1 cellular context compared by ENCODE assay signal in the genomic region with DNA sequence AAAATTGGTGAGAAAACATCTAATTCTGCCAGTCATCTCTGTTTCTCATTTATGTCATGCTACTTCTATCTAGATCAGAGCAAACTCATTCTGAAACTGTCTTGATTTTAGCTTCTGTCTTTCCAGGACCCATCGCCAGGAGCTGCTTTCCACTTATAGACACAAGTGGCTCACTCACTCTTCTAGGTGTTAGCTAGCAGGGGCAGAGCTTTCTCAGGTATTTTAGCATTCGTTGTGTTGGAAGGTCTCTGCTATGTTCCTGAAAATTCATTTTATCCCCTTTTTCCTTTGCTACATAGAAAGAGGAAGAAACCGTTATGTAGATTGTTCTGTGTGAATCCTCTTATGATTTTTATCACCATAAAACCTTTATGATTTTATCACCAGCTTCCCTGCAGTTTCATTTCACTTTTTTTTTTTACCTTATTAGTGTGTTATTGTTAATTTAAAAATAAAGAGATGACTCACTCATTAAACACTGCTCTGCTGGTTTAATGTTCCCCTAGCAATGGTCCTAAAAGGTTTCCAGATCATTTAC.
A peak's percentile ranks its signal among the peaks of the same experiment; 100 is the strongest.
TF ChIP-seq lines count a peak whose summit lies in the region.

No MANE protein-coding gene starts in this region.

TF ChIP-seq in GM12878, 131 proteins besides CTCF, POLR2A, EP300 and RAD21 (continued from another document and continues in another):
- peak; percentile 97 for TF ChIP-seq DPF2 (IDR thresholded peaks at IDR 0.05)
- no peak for TF ChIP-seq SIN3A (IDR thresholded peaks at IDR 0.05; ENCODE audit: low read depth, low read length)
- no peak for TF ChIP-seq NR2C2 (IDR thresholded peaks at IDR 0.05; ENCODE audit: borderline replicate concordance, control insufficient read depth, insufficient read length, low read depth)
- TF ChIP-seq MEF2A (IDR thresholded peaks at IDR 0.05; ENCODE audit: insufficient read depth, low read depth, low read length), result no peak
- no peak for TF ChIP-seq LARP7 (IDR thresholded peaks at IDR 0.05)
- no peak for TF ChIP-seq FOS (IDR thresholded peaks at IDR 0.05; ENCODE audit: borderline replicate concordance, extremely low read depth, insufficient read length)
- no peak for TF ChIP-seq SREBF2 (IDR thresholded peaks at IDR 0.05; ENCODE audit: low read length)
- TF ChIP-seq, protein P1, sequence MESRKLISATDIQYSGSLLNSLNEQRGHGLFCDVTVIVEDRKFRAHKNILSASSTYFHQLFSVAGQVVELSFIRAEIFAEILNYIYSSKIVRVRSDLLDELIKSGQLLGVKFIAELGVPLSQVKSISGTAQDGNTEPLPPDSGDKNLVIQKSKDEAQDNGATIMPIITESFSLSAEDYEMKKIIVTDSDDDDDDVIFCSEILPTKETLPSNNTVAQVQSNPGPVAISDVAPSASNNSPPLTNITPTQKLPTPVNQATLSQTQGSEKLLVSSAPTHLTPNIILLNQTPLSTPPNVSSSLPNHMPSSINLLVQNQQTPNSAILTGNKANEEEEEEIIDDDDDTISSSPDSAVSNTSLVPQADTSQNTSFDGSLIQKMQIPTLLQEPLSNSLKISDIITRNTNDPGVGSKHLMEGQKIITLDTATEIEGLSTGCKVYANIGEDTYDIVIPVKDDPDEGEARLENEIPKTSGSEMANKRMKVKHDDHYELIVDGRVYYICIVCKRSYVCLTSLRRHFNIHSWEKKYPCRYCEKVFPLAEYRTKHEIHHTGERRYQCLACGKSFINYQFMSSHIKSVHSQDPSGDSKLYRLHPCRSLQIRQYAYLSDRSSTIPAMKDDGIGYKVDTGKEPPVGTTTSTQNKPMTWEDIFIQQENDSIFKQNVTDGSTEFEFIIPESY (IDR thresholded peaks at IDR 0.05), result no peak
- TF ChIP-seq SRF (IDR thresholded peaks at IDR 0.05; ENCODE audit: low read depth in 2 of 2, low read length in 2 of 2), result no peak
- TF ChIP-seq, protein P2, sequence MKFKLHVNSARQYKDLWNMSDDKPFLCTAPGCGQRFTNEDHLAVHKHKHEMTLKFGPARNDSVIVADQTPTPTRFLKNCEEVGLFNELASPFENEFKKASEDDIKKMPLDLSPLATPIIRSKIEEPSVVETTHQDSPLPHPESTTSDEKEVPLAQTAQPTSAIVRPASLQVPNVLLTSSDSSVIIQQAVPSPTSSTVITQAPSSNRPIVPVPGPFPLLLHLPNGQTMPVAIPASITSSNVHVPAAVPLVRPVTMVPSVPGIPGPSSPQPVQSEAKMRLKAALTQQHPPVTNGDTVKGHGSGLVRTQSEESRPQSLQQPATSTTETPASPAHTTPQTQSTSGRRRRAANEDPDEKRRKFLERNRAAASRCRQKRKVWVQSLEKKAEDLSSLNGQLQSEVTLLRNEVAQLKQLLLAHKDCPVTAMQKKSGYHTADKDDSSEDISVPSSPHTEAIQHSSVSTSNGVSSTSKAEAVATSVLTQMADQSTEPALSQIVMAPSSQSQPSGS (IDR thresholded peaks at IDR 0.05; ENCODE audit: low read length), result peak; percentile 71
- no peak for TF ChIP-seq CHD1 (IDR thresholded peaks at IDR 0.05; ENCODE audit: low read depth, low read length)
- TF ChIP-seq STAT3 (IDR thresholded peaks at IDR 0.05; ENCODE audit: low read depth, low read length), result no peak
- no peak for TF ChIP-seq BRCA1 (IDR thresholded peaks at IDR 0.05; ENCODE audit: low read depth, low read length)
- TF ChIP-seq, protein P3, sequence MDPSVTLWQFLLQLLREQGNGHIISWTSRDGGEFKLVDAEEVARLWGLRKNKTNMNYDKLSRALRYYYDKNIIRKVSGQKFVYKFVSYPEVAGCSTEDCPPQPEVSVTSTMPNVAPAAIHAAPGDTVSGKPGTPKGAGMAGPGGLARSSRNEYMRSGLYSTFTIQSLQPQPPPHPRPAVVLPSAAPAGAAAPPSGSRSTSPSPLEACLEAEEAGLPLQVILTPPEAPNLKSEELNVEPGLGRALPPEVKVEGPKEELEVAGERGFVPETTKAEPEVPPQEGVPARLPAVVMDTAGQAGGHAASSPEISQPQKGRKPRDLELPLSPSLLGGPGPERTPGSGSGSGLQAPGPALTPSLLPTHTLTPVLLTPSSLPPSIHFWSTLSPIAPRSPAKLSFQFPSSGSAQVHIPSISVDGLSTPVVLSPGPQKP (IDR thresholded peaks at IDR 0.05; ENCODE audit: low read depth, low read length), result no peak
- TF ChIP-seq, protein P4, sequence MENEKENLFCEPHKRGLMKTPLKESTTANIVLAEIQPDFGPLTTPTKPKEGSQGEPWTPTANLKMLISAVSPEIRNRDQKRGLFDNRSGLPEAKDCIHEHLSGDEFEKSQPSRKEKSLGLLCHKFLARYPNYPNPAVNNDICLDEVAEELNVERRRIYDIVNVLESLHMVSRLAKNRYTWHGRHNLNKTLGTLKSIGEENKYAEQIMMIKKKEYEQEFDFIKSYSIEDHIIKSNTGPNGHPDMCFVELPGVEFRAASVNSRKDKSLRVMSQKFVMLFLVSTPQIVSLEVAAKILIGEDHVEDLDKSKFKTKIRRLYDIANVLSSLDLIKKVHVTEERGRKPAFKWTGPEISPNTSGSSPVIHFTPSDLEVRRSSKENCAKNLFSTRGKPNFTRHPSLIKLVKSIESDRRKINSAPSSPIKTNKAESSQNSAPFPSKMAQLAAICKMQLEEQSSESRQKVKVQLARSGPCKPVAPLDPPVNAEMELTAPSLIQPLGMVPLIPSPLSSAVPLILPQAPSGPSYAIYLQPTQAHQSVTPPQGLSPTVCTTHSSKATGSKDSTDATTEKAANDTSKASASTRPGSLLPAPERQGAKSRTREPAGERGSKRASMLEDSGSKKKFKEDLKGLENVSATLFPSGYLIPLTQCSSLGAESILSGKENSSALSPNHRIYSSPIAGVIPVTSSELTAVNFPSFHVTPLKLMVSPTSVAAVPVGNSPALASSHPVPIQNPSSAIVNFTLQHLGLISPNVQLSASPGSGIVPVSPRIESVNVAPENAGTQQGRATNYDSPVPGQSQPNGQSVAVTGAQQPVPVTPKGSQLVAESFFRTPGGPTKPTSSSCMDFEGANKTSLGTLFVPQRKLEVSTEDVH (IDR thresholded peaks at IDR 0.05; ENCODE audit: low read depth, partially characterized antibody), result no peak
- TF ChIP-seq CBX3 (IDR thresholded peaks at IDR 0.05; ENCODE audit: borderline replicate concordance, low read depth), result no peak
- no peak for TF ChIP-seq NFYA (IDR thresholded peaks at IDR 0.05; ENCODE audit: borderline replicate concordance, low read depth, low read length)
- TF ChIP-seq, protein P5, sequence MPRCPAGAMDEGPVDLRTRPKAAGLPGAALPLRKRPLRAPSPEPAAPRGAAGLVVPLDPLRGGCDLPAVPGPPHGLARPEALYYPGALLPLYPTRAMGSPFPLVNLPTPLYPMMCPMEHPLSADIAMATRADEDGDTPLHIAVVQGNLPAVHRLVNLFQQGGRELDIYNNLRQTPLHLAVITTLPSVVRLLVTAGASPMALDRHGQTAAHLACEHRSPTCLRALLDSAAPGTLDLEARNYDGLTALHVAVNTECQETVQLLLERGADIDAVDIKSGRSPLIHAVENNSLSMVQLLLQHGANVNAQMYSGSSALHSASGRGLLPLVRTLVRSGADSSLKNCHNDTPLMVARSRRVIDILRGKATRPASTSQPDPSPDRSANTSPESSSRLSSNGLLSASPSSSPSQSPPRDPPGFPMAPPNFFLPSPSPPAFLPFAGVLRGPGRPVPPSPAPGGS (IDR thresholded peaks at IDR 0.05; ENCODE audit: borderline replicate concordance, insufficient read depth, low read depth, low read length, poor library complexity, severe bottlenecking), result no peak
- TF ChIP-seq BHLHE40 (IDR thresholded peaks at IDR 0.05; ENCODE audit: borderline replicate concordance in 1 of 2, low read depth in 2 of 2, low read length in 1 of 2), result 0 out of 4 replicates have a peak, but pooled peaks of 1 of the 2 experiments have one; percentile 4
- no peak for TF ChIP-seq RBBP5 (conservative IDR thresholded peaks at IDR 0.05)
- TF ChIP-seq SUZ12 (IDR thresholded peaks at IDR 0.05; ENCODE audit: unreplicated experiment), result no peak
- TF ChIP-seq WRNIP1 (IDR thresholded peaks at IDR 0.05; ENCODE audit: borderline replicate concordance, low read depth, low read length), result no peak
- no peak for TF ChIP-seq ZSCAN29 (IDR thresholded peaks at IDR 0.05)
- TF ChIP-seq, protein P6, sequence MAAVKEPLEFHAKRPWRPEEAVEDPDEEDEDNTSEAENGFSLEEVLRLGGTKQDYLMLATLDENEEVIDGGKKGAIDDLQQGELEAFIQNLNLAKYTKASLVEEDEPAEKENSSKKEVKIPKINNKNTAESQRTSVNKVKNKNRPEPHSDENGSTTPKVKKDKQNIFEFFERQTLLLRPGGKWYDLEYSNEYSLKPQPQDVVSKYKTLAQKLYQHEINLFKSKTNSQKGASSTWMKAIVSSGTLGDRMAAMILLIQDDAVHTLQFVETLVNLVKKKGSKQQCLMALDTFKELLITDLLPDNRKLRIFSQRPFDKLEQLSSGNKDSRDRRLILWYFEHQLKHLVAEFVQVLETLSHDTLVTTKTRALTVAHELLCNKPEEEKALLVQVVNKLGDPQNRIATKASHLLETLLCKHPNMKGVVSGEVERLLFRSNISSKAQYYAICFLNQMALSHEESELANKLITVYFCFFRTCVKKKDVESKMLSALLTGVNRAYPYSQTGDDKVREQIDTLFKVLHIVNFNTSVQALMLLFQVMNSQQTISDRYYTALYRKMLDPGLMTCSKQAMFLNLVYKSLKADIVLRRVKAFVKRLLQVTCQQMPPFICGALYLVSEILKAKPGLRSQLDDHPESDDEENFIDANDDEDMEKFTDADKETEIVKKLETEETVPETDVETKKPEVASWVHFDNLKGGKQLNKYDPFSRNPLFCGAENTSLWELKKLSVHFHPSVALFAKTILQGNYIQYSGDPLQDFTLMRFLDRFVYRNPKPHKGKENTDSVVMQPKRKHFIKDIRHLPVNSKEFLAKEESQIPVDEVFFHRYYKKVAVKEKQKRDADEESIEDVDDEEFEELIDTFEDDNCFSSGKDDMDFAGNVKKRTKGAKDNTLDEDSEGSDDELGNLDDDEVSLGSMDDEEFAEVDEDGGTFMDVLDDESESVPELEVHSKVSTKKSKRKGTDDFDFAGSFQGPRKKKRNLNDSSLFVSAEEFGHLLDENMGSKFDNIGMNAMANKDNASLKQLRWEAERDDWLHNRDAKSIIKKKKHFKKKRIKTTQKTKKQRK (IDR thresholded peaks at IDR 0.05; ENCODE audit: low read depth, low read length), result no peak
- no peak for TF ChIP-seq HDGF (IDR thresholded peaks at IDR 0.05)
- no peak for TF ChIP-seq POLR2AphosphoS2 (IDR thresholded peaks at IDR 0.05; ENCODE audit: low read depth, low read length)
- peak; percentile 88 for TF ChIP-seq CREM (IDR thresholded peaks at IDR 0.05; ENCODE audit: low read depth)
- peak; percentile 47; the same call in 1 of the 2 replicates for TF ChIP-seq FOXM1 (IDR thresholded peaks at IDR 0.05; ENCODE audit: low read depth, low read length)
- TF ChIP-seq NBN (IDR thresholded peaks at IDR 0.05), result 0 out of 2 replicates have a peak, but pooled peaks have one; percentile 68
- no peak for TF ChIP-seq SIX5 (IDR thresholded peaks at IDR 0.05; ENCODE audit: low read depth, low read length, severe bottlenecking)
- no peak for TF ChIP-seq YY1 (IDR thresholded peaks at IDR 0.05; ENCODE audit: low read depth, low read length)
- no peak for TF ChIP-seq TAF1 (IDR thresholded peaks at IDR 0.05; ENCODE audit: borderline replicate concordance, low read depth, low read length)
- TF ChIP-seq, protein P7, sequence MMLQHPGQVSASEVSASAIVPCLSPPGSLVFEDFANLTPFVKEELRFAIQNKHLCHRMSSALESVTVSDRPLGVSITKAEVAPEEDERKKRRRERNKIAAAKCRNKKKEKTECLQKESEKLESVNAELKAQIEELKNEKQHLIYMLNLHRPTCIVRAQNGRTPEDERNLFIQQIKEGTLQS (IDR thresholded peaks at IDR 0.05; ENCODE audit: borderline replicate concordance, extremely low read depth, low read depth, low read length), result no peak
- peak; percentile 16 for TF ChIP-seq RUNX3 (IDR thresholded peaks at IDR 0.05; ENCODE audit: low read length)
- TF ChIP-seq, protein P8, sequence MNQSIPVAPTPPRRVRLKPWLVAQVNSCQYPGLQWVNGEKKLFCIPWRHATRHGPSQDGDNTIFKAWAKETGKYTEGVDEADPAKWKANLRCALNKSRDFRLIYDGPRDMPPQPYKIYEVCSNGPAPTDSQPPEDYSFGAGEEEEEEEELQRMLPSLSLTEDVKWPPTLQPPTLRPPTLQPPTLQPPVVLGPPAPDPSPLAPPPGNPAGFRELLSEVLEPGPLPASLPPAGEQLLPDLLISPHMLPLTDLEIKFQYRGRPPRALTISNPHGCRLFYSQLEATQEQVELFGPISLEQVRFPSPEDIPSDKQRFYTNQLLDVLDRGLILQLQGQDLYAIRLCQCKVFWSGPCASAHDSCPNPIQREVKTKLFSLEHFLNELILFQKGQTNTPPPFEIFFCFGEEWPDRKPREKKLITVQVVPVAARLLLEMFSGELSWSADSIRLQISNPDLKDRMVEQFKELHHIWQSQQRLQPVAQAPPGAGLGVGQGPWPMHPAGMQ (IDR thresholded peaks at IDR 0.05; ENCODE audit: borderline replicate concordance), result no peak
- TF ChIP-seq, protein P9, sequence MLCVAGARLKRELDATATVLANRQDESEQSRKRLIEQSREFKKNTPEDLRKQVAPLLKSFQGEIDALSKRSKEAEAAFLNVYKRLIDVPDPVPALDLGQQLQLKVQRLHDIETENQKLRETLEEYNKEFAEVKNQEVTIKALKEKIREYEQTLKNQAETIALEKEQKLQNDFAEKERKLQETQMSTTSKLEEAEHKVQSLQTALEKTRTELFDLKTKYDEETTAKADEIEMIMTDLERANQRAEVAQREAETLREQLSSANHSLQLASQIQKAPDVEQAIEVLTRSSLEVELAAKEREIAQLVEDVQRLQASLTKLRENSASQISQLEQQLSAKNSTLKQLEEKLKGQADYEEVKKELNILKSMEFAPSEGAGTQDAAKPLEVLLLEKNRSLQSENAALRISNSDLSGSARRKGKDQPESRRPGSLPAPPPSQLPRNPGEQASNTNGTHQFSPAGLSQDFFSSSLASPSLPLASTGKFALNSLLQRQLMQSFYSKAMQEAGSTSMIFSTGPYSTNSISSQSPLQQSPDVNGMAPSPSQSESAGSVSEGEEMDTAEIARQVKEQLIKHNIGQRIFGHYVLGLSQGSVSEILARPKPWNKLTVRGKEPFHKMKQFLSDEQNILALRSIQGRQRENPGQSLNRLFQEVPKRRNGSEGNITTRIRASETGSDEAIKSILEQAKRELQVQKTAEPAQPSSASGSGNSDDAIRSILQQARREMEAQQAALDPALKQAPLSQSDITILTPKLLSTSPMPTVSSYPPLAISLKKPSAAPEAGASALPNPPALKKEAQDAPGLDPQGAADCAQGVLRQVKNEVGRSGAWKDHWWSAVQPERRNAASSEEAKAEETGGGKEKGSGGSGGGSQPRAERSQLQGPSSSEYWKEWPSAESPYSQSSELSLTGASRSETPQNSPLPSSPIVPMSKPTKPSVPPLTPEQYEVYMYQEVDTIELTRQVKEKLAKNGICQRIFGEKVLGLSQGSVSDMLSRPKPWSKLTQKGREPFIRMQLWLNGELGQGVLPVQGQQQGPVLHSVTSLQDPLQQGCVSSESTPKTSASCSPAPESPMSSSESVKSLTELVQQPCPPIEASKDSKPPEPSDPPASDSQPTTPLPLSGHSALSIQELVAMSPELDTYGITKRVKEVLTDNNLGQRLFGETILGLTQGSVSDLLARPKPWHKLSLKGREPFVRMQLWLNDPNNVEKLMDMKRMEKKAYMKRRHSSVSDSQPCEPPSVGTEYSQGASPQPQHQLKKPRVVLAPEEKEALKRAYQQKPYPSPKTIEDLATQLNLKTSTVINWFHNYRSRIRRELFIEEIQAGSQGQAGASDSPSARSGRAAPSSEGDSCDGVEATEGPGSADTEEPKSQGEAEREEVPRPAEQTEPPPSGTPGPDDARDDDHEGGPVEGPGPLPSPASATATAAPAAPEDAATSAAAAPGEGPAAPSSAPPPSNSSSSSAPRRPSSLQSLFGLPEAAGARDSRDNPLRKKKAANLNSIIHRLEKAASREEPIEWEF (IDR thresholded peaks at IDR 0.05; ENCODE audit: insufficient replicate concordance, low read depth, low read length), result no peak
